34 cellular contexts compared by ENCODE assay signal in genomic region chr9:106625259-106625789, GRCh38.
"Had no signal": no experiment of that assay in that cellular context is flagged by ENCODE, and none has a peak within 500 bp of the region (broad histone marks: within the 10 kb centered on the region; RNA-seq: fewer than 3 reads in every experiment).

No MANE protein-coding gene starts in this region.

- DNase-seq: activated CD4-positive, alpha-beta memory T cell treated with anti-CD3 and anti-CD28 coated beads, Interleukin-2, amount 10 ng/mL, durations not matched to agents 7 days and 5 days; activated CD4-positive, alpha-beta T cell treated with anti-CD3 and anti-CD28 coated beads for 36 hours; activated CD4-positive, alpha-beta T cell treated with anti-CD3 and anti-CD28 coated beads, Interleukin-2, amount 10 ng/mL, durations not matched to agents 7 days and 5 days; activated CD4-positive, alpha-beta T cell treated with anti-CD3 and anti-CD28 coated beads, Interleukin-2, amount 50 U/mL, for 4 hours; activated CD4-positive, CD25-positive, alpha-beta regulatory T cell; activated CD4-positive, CD25-positive, alpha-beta regulatory T cell treated with anti-CD3 and anti-CD28 coated beads, Interleukin-2, amount 50 U/mL, for 72 hours; activated CD8-positive, alpha-beta memory T cell treated with anti-CD3 and anti-CD28 coated beads, Interleukin-2, amount 50 U/mL, for 48 hours; activated gamma-delta T cell; activated naive CD4-positive, alpha-beta T cell; activated naive CD4-positive, alpha-beta T cell treated with anti-CD3 and anti-CD28 coated beads, Interleukin-2, amount 10 ng/mL, durations not matched to agents 7 days and 5 days; activated naive CD8-positive, alpha-beta T cell treated with anti-CD3 and anti-CD28 coated beads, Interleukin-2, amount 10 ng/mL, durations not matched to agents 7 days and 5 days; activated T-cell treated with anti-CD3 and anti-CD28 coated beads for 4 hours; activated T-cell treated with anti-CD3 and anti-CD28 coated beads, Interleukin-2, amount 50 U/mL, for 24 hours; activated T-cell treated with anti-CD3 and anti-CD28 coated beads, Interleukin-2, amount 50 U/mL, for 72 hours; central memory CD4-positive, alpha-beta T cell; cerebellar nuclear complex; colonic mucosa; effector memory CD4-positive, alpha-beta T cell; endodermal cell; erythroblast; foreskin keratinocyte; gastrocnemius medialis; glutamatergic neuron; T-helper 1 cell; T-helper 17 cell; T1000 had no signal

- H3K27ac Mint-ChIP-seq: activated CD4-positive, alpha-beta memory T cell treated with anti-CD3 and anti-CD28 coated beads, Interleukin-2, amount 10 ng/mL, durations not matched to agents 7 days and 5 days; activated CD4-positive, alpha-beta T cell treated with anti-CD3 and anti-CD28 coated beads for 36 hours; activated CD4-positive, alpha-beta T cell treated with anti-CD3 and anti-CD28 coated beads, Interleukin-2, amount 10 ng/mL, durations not matched to agents 7 days and 5 days; activated naive CD4-positive, alpha-beta T cell treated with anti-CD3 and anti-CD28 coated beads, Interleukin-2, amount 10 ng/mL, durations not matched to agents 7 days and 5 days; activated naive CD4-positive, alpha-beta T cell treated with anti-CD3 and anti-CD28 coated beads, Interleukin-2, amount 50 U/mL, for 72 hours; activated naive CD8-positive, alpha-beta T cell treated with anti-CD3 and anti-CD28 coated beads, Interleukin-2, amount 10 ng/mL, durations not matched to agents 7 days and 5 days; activated T-cell treated with anti-CD3 and anti-CD28 coated beads, Interleukin-2, amount 50 U/mL, for 24 hours; activated T-cell treated with anti-CD3 and anti-CD28 coated beads, Interleukin-2, amount 50 U/mL, for 72 hours; brain; endodermal cell; T-helper 17 cell; T-helper 2 cell treated with Interferon-gamma antibody and Interleukin-4, amounts not matched to agents 5 μg/mL and 100 μg/mL, for 36 hours had no signal

- H3K4me1 Mint-ChIP-seq: activated CD4-positive, alpha-beta memory T cell treated with anti-CD3 and anti-CD28 coated beads, Interleukin-2, amount 10 ng/mL, durations not matched to agents 7 days and 5 days; activated CD4-positive, alpha-beta T cell treated with anti-CD3 and anti-CD28 coated beads for 36 hours; activated CD4-positive, alpha-beta T cell treated with anti-CD3 and anti-CD28 coated beads, Interleukin-2, amount 10 ng/mL, durations not matched to agents 7 days and 5 days; activated naive CD4-positive, alpha-beta T cell treated with anti-CD3 and anti-CD28 coated beads, Interleukin-2, amount 10 ng/mL, durations not matched to agents 7 days and 5 days; activated naive CD8-positive, alpha-beta T cell treated with anti-CD3 and anti-CD28 coated beads, Interleukin-2, amount 10 ng/mL, durations not matched to agents 7 days and 5 days; T-helper 17 cell had no signal

- H3K4me3 Mint-ChIP-seq: activated CD4-positive, alpha-beta memory T cell treated with anti-CD3 and anti-CD28 coated beads, Interleukin-2, amount 10 ng/mL, durations not matched to agents 7 days and 5 days; activated CD4-positive, alpha-beta T cell treated with anti-CD3 and anti-CD28 coated beads for 36 hours; activated CD4-positive, alpha-beta T cell treated with anti-CD3 and anti-CD28 coated beads, Interleukin-2, amount 10 ng/mL, durations not matched to agents 7 days and 5 days; activated naive CD4-positive, alpha-beta T cell treated with anti-CD3 and anti-CD28 coated beads, Interleukin-2, amount 10 ng/mL, durations not matched to agents 7 days and 5 days; activated naive CD8-positive, alpha-beta T cell treated with anti-CD3 and anti-CD28 coated beads, Interleukin-2, amount 10 ng/mL, durations not matched to agents 7 days and 5 days; activated T-cell treated with anti-CD3 and anti-CD28 coated beads, Interleukin-2, amount 50 U/mL, for 24 hours; activated T-cell treated with anti-CD3 and anti-CD28 coated beads, Interleukin-2, amount 50 U/mL, for 72 hours; brain; endodermal cell; T-helper 17 cell; T-helper 2 cell treated with Interferon-gamma antibody and Interleukin-4, amounts not matched to agents 5 μg/mL and 100 μg/mL, for 36 hours had no signal

- H3K9me3 ChIP-seq: ascending aorta, breast epithelium, colonic mucosa, esophagus muscularis mucosa, gastrocnemius medialis, heart left ventricle had no signal

- H3K36me3 ChIP-seq: ascending aorta, breast epithelium, cardiac muscle cell, colonic mucosa, esophagus muscularis mucosa, gastrocnemius medialis, heart left ventricle had no signal

- H3K9me3 Mint-ChIP-seq: activated CD4-positive, alpha-beta T cell treated with anti-CD3 and anti-CD28 coated beads, Interleukin-2, amount 10 ng/mL, durations not matched to agents 7 days and 5 days; activated naive CD8-positive, alpha-beta T cell treated with anti-CD3 and anti-CD28 coated beads, Interleukin-2, amount 10 ng/mL, durations not matched to agents 7 days and 5 days; endodermal cell had no signal

- H3K36me3 Mint-ChIP-seq: activated naive CD4-positive, alpha-beta T cell treated with anti-CD3 and anti-CD28 coated beads, Interleukin-2, amount 10 ng/mL, durations not matched to agents 7 days and 5 days; activated naive CD8-positive, alpha-beta T cell treated with anti-CD3 and anti-CD28 coated beads, Interleukin-2, amount 10 ng/mL, durations not matched to agents 7 days and 5 days; brain had no signal

- H3K27me3 ChIP-seq: ascending aorta, breast epithelium, cardiac muscle cell, colonic mucosa, esophagus muscularis mucosa, foreskin keratinocyte, gastrocnemius medialis, heart left ventricle had no signal

- H3K27ac ChIP-seq: ascending aorta, breast epithelium, cardiac muscle cell, colonic mucosa, esophagus muscularis mucosa, foreskin keratinocyte, gastrocnemius medialis had no signal

- H3K4me3 ChIP-seq: ascending aorta, breast epithelium, cardiac muscle cell, colonic mucosa, esophagus muscularis mucosa, gastrocnemius medialis, heart left ventricle had no signal

- H3K4me1 ChIP-seq: ascending aorta, breast epithelium, colonic mucosa, foreskin keratinocyte, gastrocnemius medialis had no signal

- ATAC-seq: activated CD4-positive, alpha-beta T cell treated with anti-CD3 and anti-CD28 coated beads for 36 hours; activated naive CD4-positive, alpha-beta T cell treated with anti-CD3 and anti-CD28 coated beads, Interleukin-2, amount 50 U/mL, for 72 hours; activated T-cell treated with anti-CD3 and anti-CD28 coated beads, Interleukin-2, amount 50 U/mL, for 72 hours; foreskin keratinocyte; gastrocnemius medialis; T-helper 17 cell had no signal

- H3K27me3 Mint-ChIP-seq: activated CD4-positive, alpha-beta memory T cell treated with anti-CD3 and anti-CD28 coated beads, Interleukin-2, amount 10 ng/mL, durations not matched to agents 7 days and 5 days; activated CD4-positive, alpha-beta T cell treated with anti-CD3 and anti-CD28 coated beads for 36 hours; activated CD4-positive, alpha-beta T cell treated with anti-CD3 and anti-CD28 coated beads, Interleukin-2, amount 10 ng/mL, durations not matched to agents 7 days and 5 days; activated naive CD4-positive, alpha-beta T cell treated with anti-CD3 and anti-CD28 coated beads, Interleukin-2, amount 10 ng/mL, durations not matched to agents 7 days and 5 days; activated naive CD8-positive, alpha-beta T cell treated with anti-CD3 and anti-CD28 coated beads, Interleukin-2, amount 10 ng/mL, durations not matched to agents 7 days and 5 days; activated T-cell treated with anti-CD3 and anti-CD28 coated beads, Interleukin-2, amount 50 U/mL, for 24 hours; brain; T-helper 17 cell had no signal
